Comparison of ENCODE assay signal across 9 cellular contexts in genomic region chr13:27006519-27007161, GRCh38.
DNase-seq lines count a peak whose midpoint lies in the region; ATAC-seq and TF ChIP-seq lines count a peak whose summit lies in the region.
"Had no signal": no experiment of that assay in that cellular context is flagged by ENCODE, and none has a peak within 500 bp of the region (broad histone marks: within the 10 kb centered on the region; RNA-seq: fewer than 3 reads in every experiment).

No MANE protein-coding gene starts in this region.

- CTCF ChIA-PET in Caco-2 (lab: Charles Lee) (interaction anchor here (0.6 kb wide), 1 partner anchor 59 kb away, joined by 9 read pairs; no protein-coding TSS in a partner anchor), mammary epithelial cell (lab: Charles Lee; ENCODE audit: low non-redundant PET) (no interaction called here)

- H4K20me1 ChIP-seq in mammary epithelial cell (ENCODE audit: insufficient read depth, low read length), result no peaks in the 10 kb centered on the region

- intact Hi-C loops in Caco-2 (cut with micrococcal nuclease; ENCODE audit: unreplicated experiment) (no loop called here), mammary epithelial cell (cut with micrococcal nuclease) (no loop called here)

- peak; percentile 61 for ATAC-seq in stimulated activated naive CD8-positive, alpha-beta T cell treated with anti-CD3 and anti-CD28 coated beads, Interleukin-15, amount 100 ng/mL, for 72 hours
- ATAC-seq in HG02678 (IDR thresholded peaks at IDR 0.05; ENCODE audit: unreplicated experiment), result no peak
- no peak for ATAC-seq in GM18870 (IDR thresholded peaks at IDR 0.05; ENCODE audit: unreplicated experiment)

- H3K27me3 ChIP-seq in Caco-2 (replicated peaks; ENCODE audit: control insufficient read depth, insufficient read depth, low read length) (no peaks in the 10 kb centered on the region), mammary epithelial cell (ENCODE audit: insufficient read depth, low read length) (peaks cover 5% of the 10 kb centered on the region), layer of hippocampus (ENCODE audit: control insufficient read depth, insufficient read depth, low read length) (peaks cover 2% of the 10 kb centered on the region)

- no peak overlapping the region for H3K9ac ChIP-seq in mammary epithelial cell (ENCODE audit: insufficient read depth, low read length)

- peak overlapping the region; percentile 86 for H2AFZ ChIP-seq in mammary epithelial cell (ENCODE audit: low read depth, low read length)

- BruUV-seq in Caco-2 (replicated peaks; lab: Mats Ljungman, UMichigan) (no TSS peak), mammary epithelial cell (replicated peaks; lab: Mats Ljungman, UMichigan) (no TSS peak)

- no peaks in the 10 kb centered on the region for H3K36me3 Mint-ChIP-seq in Caco-2 (ENCODE audit: insufficient read depth, unreplicated experiment)

- no peak overlapping the region for H3K27ac ChIP-seq in mammary epithelial cell (ENCODE audit: insufficient read depth, low read depth, low read length)
- peak overlapping the region; percentile 81 for H3K27ac ChIP-seq in layer of hippocampus (ENCODE audit: low read depth, low read length)
- H3K27ac ChIP-seq: adrenal gland had no signal

- no peaks in the 10 kb centered on the region for H3K79me2 ChIP-seq in mammary epithelial cell (ENCODE audit: insufficient read depth, low read length)

- peak overlapping the region; percentile 37 for H3K4me3 Mint-ChIP-seq in Caco-2 (ENCODE audit: unreplicated experiment)
- H3K4me3 Mint-ChIP-seq in stimulated activated naive CD8-positive, alpha-beta T cell treated with anti-CD3 and anti-CD28 coated beads, Interleukin-15, amount 100 ng/mL, for 72 hours, result peak overlapping the region; percentile 43 to 51

- dilution Hi-C loops in mammary epithelial cell (cut with HindIII; ENCODE audit: low sequenced_read_pairs), result no loop called here

- H3K9me3 Mint-ChIP-seq in Caco-2 (ENCODE audit: unreplicated experiment), result no peaks in the 10 kb centered on the region
- no peaks in the 10 kb centered on the region for H3K9me3 Mint-ChIP-seq in stimulated activated naive CD8-positive, alpha-beta T cell treated with anti-CD3 and anti-CD28 coated beads, Interleukin-15, amount 100 ng/mL, for 72 hours

- H3K4me2 ChIP-seq in mammary epithelial cell (ENCODE audit: insufficient read depth, low read depth, low read length), result peak overlapping the region; percentile 98

- DNase-seq in Caco-2, result no peak
- peak; percentile 62 to 64 for DNase-seq in NCI-H187 (lab: John Stamatoyannopoulos, UW)
- DNase-seq in mammary epithelial cell, result peak; percentile 11
- DNase-seq in stimulated activated naive CD8-positive, alpha-beta T cell treated with anti-CD3 and anti-CD28 coated beads, Interleukin-15, amount 100 ng/mL, for 72 hours, result no peak
- DNase-seq in H4 (ENCODE audit: low spot score), result no peak

- H3K4me1 ChIP-seq in Caco-2, result no peaks in the 10 kb centered on the region
- H3K4me1 ChIP-seq in mammary epithelial cell (ENCODE audit: insufficient read depth, low read length), result peaks cover 7% of the 10 kb centered on the region

- H3K4me1 Mint-ChIP-seq in Caco-2 (ENCODE audit: low read depth, unreplicated experiment), result no peaks in the 10 kb centered on the region
- peaks cover 14% of the 10 kb centered on the region for H3K4me1 Mint-ChIP-seq in stimulated activated naive CD8-positive, alpha-beta T cell treated with anti-CD3 and anti-CD28 coated beads, Interleukin-15, amount 100 ng/mL, for 72 hours

- POLR2A ChIA-PET in Caco-2 (lab: Charles Lee), result no interaction called here

- 5% methylated on average over 15 of the region's 29 CpGs for WGBS in mammary epithelial cell (ENCODE audit: low coverage, missing lambda C conversion rate)

- TF ChIP-seq CTCF in Caco-2 (IDR thresholded peaks at IDR 0.05; ENCODE audit: insufficient read depth in 1 of 2, low read depth in 1 of 2, low read length in 1 of 2, severe bottlenecking in 1 of 2, unreplicated experiment in 1 of 2), result no peak
- no peak for TF ChIP-seq CTCF in mammary epithelial cell (conservative IDR thresholded peaks at IDR 0.05 in 1 of 2, IDR thresholded peaks at IDR 0.05 in 1 of 2; ENCODE audit: extremely low read depth in 1 of 2, insufficient read depth in 1 of 2, low read depth in 1 of 2, low read length in 2 of 2)

- no peaks in the 10 kb centered on the region for H3K27me3 Mint-ChIP-seq in Caco-2 (ENCODE audit: insufficient read depth, unreplicated experiment)
- peaks cover 44% of the 10 kb centered on the region for H3K27me3 Mint-ChIP-seq in stimulated activated naive CD8-positive, alpha-beta T cell treated with anti-CD3 and anti-CD28 coated beads, Interleukin-15, amount 100 ng/mL, for 72 hours

- H3K27ac Mint-ChIP-seq in Caco-2 (ENCODE audit: unreplicated experiment), result no peak overlapping the region
- H3K27ac Mint-ChIP-seq in stimulated activated naive CD8-positive, alpha-beta T cell treated with anti-CD3 and anti-CD28 coated beads, Interleukin-15, amount 100 ng/mL, for 72 hours, result no peak overlapping the region

- H3K36me3 ChIP-seq in Caco-2 (ENCODE audit: control insufficient read depth, insufficient read depth, low read length) (no peaks in the 10 kb centered on the region), mammary epithelial cell (ENCODE audit: insufficient read depth, low read length) (no peaks in the 10 kb centered on the region)
- H3K36me3 ChIP-seq: adrenal gland had no signal

- H3K4me3 ChIP-seq in Caco-2 (ENCODE audit: low read depth, low read length), result 0 out of 2 replicates have a peak overlapping the region, but pooled peaks have one; percentile 7
- H3K4me3 ChIP-seq in mammary epithelial cell (replicated peaks in 1 of 3; ENCODE audit: insufficient read depth in 1 of 3, low read depth in 2 of 3, low read length in 3 of 3), result peak overlapping the region; percentile 46 to 50 (median 48)

- in situ Hi-C loops in mammary epithelial cell (cut with MboI; ENCODE audit: low sequenced_read_pairs in 2 of 2), result no loop called here

- H3K9me3 ChIP-seq in Caco-2 (no peaks in the 10 kb centered on the region), mammary epithelial cell (replicated peaks; ENCODE audit: insufficient read depth, low read length) (no peaks in the 10 kb centered on the region)
- H3K9me3 ChIP-seq: adrenal gland had no signal

Comparison
In these comparisons a context has a peak if more than half of its experiments do, and no peak if none do; other contexts are left out.
1. DNase-seq: peak in NCI-H187 (2 of 2) and mammary epithelial cell (single experiment); none in Caco-2 (0 of 2), stimulated activated naive CD8-positive, alpha-beta T cell treated with anti-CD3 and anti-CD28 coated beads, Interleukin-15, amount 100 ng/mL, for 72 hours (0 of 2) and H4 (single experiment).